28 cellular contexts compared by ENCODE assay signal in genomic region chr4:24067367-24067766, GRCh38.
DNase-seq lines count a peak whose midpoint lies in the region; ATAC-seq, FAIRE-seq and TF ChIP-seq lines count a peak whose summit lies in the region.
"Had no signal": no experiment of that assay in that cellular context is flagged by ENCODE, and none has a peak within 500 bp of the region (broad histone marks: within the 10 kb centered on the region; RNA-seq: fewer than 3 reads in every experiment).

No MANE protein-coding gene starts in this region.

- 52% methylated on average over 9 of the region's 9 CpGs for WGBS in A549 (ENCODE audit: missing lambda C conversion rate)
- WGBS in neuronal stem cell (ENCODE audit: extremely low coverage in 2 of 2, insufficient read length in 2 of 2, insufficient replicate concordance in 1 of 2), 2 donors, result no CpG with 5 or more reads among the region's 9 CpGs

- TF ChIP-seq EP300 in A549 (IDR thresholded peaks at IDR 0.05), result no peak

- H2AK5ac ChIP-seq in neuronal stem cell (ENCODE audit: low read depth, low read length), result no peak overlapping the region

- no peak overlapping the region for H3K27ac ChIP-seq in A549
- H3K27ac ChIP-seq in cardiac muscle cell, result peak overlapping the region; percentile 83
- H3K27ac ChIP-seq in neuronal stem cell (replicated peaks; ENCODE audit: low read length), result no peak overlapping the region
- H3K27ac ChIP-seq: ascending aorta, SK-N-MC, spleen, thoracic aorta had no signal

- H3K18ac ChIP-seq in neuronal stem cell (ENCODE audit: low read length), result no peak overlapping the region

- H3K36me3 ChIP-seq in cardiac muscle cell (no peaks in the 10 kb centered on the region), neuronal stem cell (replicated peaks in 1 of 2; ENCODE audit: control insufficient read depth in 2 of 2, insufficient read depth in 2 of 2, low read length in 2 of 2) (no peaks in the 10 kb centered on the region)
- H3K36me3 ChIP-seq: ascending aorta, spleen, thoracic aorta had no signal

- DNase-seq in A549 (ENCODE audit: low read depth in 1 of 2, low spot score in 1 of 2) (no peak), DMS53 treated with DMSO at 0.1 percent for 48 hours (lab: John Stamatoyannopoulos, UW; ENCODE audit: unreplicated experiment) (peak; percentile 63), cardiac muscle cell (ENCODE audit: low read depth in 1 of 2, low spot score in 1 of 2) (no peak), neuronal stem cell (ENCODE audit: low spot score) (no peak), GM13976 (ENCODE audit: low spot score) (no peak), C1 segment of cervical spinal cord (lab: John Stamatoyannopoulos, UW) (no peak)
- DNase-seq: activated CD4-positive, alpha-beta T cell treated with anti-CD3 and anti-CD28 coated beads, Interleukin-2, amount 50 U/mL, for 4 hours; activated CD8-positive, alpha-beta memory T cell treated with anti-CD3 and anti-CD28 coated beads, Interleukin-2, amount 10 ng/mL, durations not matched to agents 7 days and 5 days; activated gamma-delta T cell treated with Interleukin-2 at 50 U/mL for 16 hours; activated T-cell treated with anti-CD3 and anti-CD28 coated beads, Interleukin-2, amount 50 U/mL, for 4 hours; central memory CD4-positive, alpha-beta T cell; effector memory CD8-positive, alpha-beta T cell; erythroblast; naive thymus-derived CD4-positive, alpha-beta T cell; NCI-H510A; occipital lobe; RPMI8226; spleen; stimulated activated CD8-positive, alpha-beta memory T cell treated with anti-CD3 and anti-CD28 coated beads, Interleukin-4, amount 100 ng/mL, for 48 hours; stimulated activated naive CD8-positive, alpha-beta T cell treated with anti-CD3 and anti-CD28 coated beads, Interleukin-15, amount 100 ng/mL, for 72 hours; T-helper 17 cell had no signal

- H4K8ac ChIP-seq in neuronal stem cell (ENCODE audit: low read depth, low read length), result no peak overlapping the region

- no peak for ATAC-seq in A549
- ATAC-seq in HG03095 (IDR thresholded peaks at IDR 0.05; ENCODE audit: unreplicated experiment), result no peak
- ATAC-seq: activated CD4-positive, CD25-positive, alpha-beta regulatory T cell treated with anti-CD3 and anti-CD28 coated beads, Interleukin-2, amount 50 U/mL, for 24 hours; activated CD8-positive, alpha-beta memory T cell treated with anti-CD3 and anti-CD28 coated beads, Interleukin-2, amount 10 ng/mL, durations not matched to agents 7 days and 5 days; activated T-cell treated with anti-CD3 and anti-CD28 coated beads, Interleukin-2, amount 50 U/mL, for 4 hours; effector memory CD8-positive, alpha-beta T cell; naive thymus-derived CD4-positive, alpha-beta T cell; T-helper 17 cell had no signal

- no peaks in the 10 kb centered on the region for H3K79me1 ChIP-seq in neuronal stem cell (ENCODE audit: low read depth, low read length)

- H3K27me3 ChIP-seq in cardiac muscle cell, result no peaks in the 10 kb centered on the region
- no peaks in the 10 kb centered on the region for H3K27me3 ChIP-seq in neuronal stem cell (ENCODE audit: control insufficient read depth in 3 of 3, insufficient read depth in 3 of 3, low read depth in 1 of 3, low read length in 3 of 3)
- H3K27me3 ChIP-seq: ascending aorta, spleen had no signal

- H2BK120ac ChIP-seq in neuronal stem cell (ENCODE audit: low read depth, low read length), result no peak overlapping the region

- H2BK12ac ChIP-seq in neuronal stem cell (ENCODE audit: low read length), result no peak overlapping the region

- TF ChIP-seq CTCF in A549 (IDR thresholded peaks at IDR 0.05), result no peak
- TF ChIP-seq CTCF in cardiac muscle cell (IDR thresholded peaks at IDR 0.05; ENCODE audit: low read depth, low read length), result no peak
- TF ChIP-seq CTCF in GM13976 (IDR thresholded peaks at IDR 0.05; ENCODE audit: borderline replicate concordance, control extremely low read depth, extremely low read depth, insufficient read depth, missing control alignments), result no peak

- no peak overlapping the region for H2BK5ac ChIP-seq in neuronal stem cell (ENCODE audit: low read length)

- H3K9me3 ChIP-seq in A549, result no peaks in the 10 kb centered on the region
- no peaks in the 10 kb centered on the region for H3K9me3 ChIP-seq in cardiac muscle cell (ENCODE audit: low read depth)
- H3K9me3 ChIP-seq in neuronal stem cell (replicated peaks in 1 of 2; ENCODE audit: control insufficient read depth in 2 of 2, insufficient read depth in 1 of 2, low read depth in 1 of 2, low read length in 2 of 2), result no peaks in the 10 kb centered on the region
- H3K9me3 ChIP-seq: ascending aorta, spleen, thoracic aorta had no signal

- no peak overlapping the region for H3K14ac ChIP-seq in neuronal stem cell (ENCODE audit: low read length)

- no peak overlapping the region for H3K4ac ChIP-seq in neuronal stem cell (ENCODE audit: low read length)

- no peak for TF ChIP-seq POLR2A in A549 (IDR thresholded peaks at IDR 0.05; ENCODE audit: low read length)

- no peak overlapping the region for H4K91ac ChIP-seq in neuronal stem cell (ENCODE audit: low read depth, low read length, poor library complexity)

- H3K9ac ChIP-seq in neuronal stem cell (ENCODE audit: low read depth, low read length, poor library complexity), result no peak overlapping the region

- H2BK15ac ChIP-seq in neuronal stem cell (ENCODE audit: low read length), result no peak overlapping the region

- no peak overlapping the region for H3K4me3 ChIP-seq in A549
- H3K4me3 ChIP-seq in cardiac muscle cell, result no peak overlapping the region
- no peak overlapping the region for H3K4me3 ChIP-seq in neuronal stem cell (ENCODE audit: low read length in 2 of 2)
- H3K4me3 ChIP-seq: ascending aorta, SK-N-MC, spleen, thoracic aorta had no signal

- no peak for FAIRE-seq in A549 (lab: Jason Lieb, UNC)
- FAIRE-seq: G401.6, urothelium cell line had no signal

- in situ Hi-C loops in GM13976 (cut with MboI; ENCODE audit: low sequenced_read_pairs, unreplicated experiment), result no loop called here

- H3K4me1 ChIP-seq in A549, result 0 out of 3 replicates have a peak, but pooled peaks cover 2% of the 10 kb centered on the region
- peaks cover 8% of the 10 kb centered on the region for H3K4me1 ChIP-seq in cardiac muscle cell (ENCODE audit: low read depth)
- H3K4me1 ChIP-seq in neuronal stem cell (ENCODE audit: control insufficient read depth in 2 of 2, insufficient read depth in 1 of 2, low read depth in 1 of 2, low read length in 2 of 2), result peaks cover 0 to 4% of the 10 kb centered on the region in 2 donors
- H3K4me1 ChIP-seq: ascending aorta, spleen had no signal

- H3K4me2 ChIP-seq in A549, result peak overlapping the region; percentile 12; the same call in 1 of the 3 replicates
- no peak overlapping the region for H3K4me2 ChIP-seq in neuronal stem cell (ENCODE audit: insufficient read depth, low read length, poor library complexity, severe bottlenecking)

- POLR2A ChIA-PET in A549 (lab: Yijun Ruan, JAX), result no interaction called here

- CTCF ChIA-PET in A549 (lab: Yijun Ruan, JAX), result interaction anchor here (0.7 to 1.1 kb wide), 2 partner anchors 26 to 27 kb away, joined by 3 read pairs; no protein-coding TSS in a partner anchor

- no peak for TF ChIP-seq RAD21 in A549 (conservative IDR thresholded peaks at IDR 0.05 in 1 of 2, IDR thresholded peaks at IDR 0.05 in 1 of 2)

- H3K23ac ChIP-seq in neuronal stem cell (ENCODE audit: low read depth, low read length, poor library complexity), result no peak overlapping the region

- peak overlapping the region; percentile 53 for H2AFZ ChIP-seq in neuronal stem cell (ENCODE audit: low read length)

TF ChIP-seq in A549, 52 proteins besides CTCF, POLR2A, EP300 and RAD21 (continues in another document):
- TF ChIP-seq GATA3 (IDR thresholded peaks at IDR 0.05; ENCODE audit: borderline replicate concordance) (no peak), TFCP2L1 (CRISPR knock-in tag; IDR thresholded peaks at IDR 0.05) (no peak), HOXB5 (CRISPR knock-in tag; IDR thresholded peaks at IDR 0.05) (no peak), CEBPB (IDR thresholded peaks at IDR 0.05) (no peak), EHF (CRISPR knock-in tag; IDR thresholded peaks at IDR 0.05) (no peak), RFX5 (IDR thresholded peaks at IDR 0.05) (no peak), KDM1A (IDR thresholded peaks at IDR 0.05; ENCODE audit: low read depth) (no peak), PHF8 (IDR thresholded peaks at IDR 0.05; ENCODE audit: borderline replicate concordance, low read depth) (no peak), RNF2 (IDR thresholded peaks at IDR 0.05; ENCODE audit: borderline replicate concordance, low read depth) (no peak), ZNF302 (CRISPR knock-in tag; IDR thresholded peaks at IDR 0.05) (no peak), SREBF2 (IDR thresholded peaks at IDR 0.05) (no peak), REST (IDR thresholded peaks at IDR 0.05) (no peak)
